20 cellular contexts compared by ENCODE assay signal in the genomic region with DNA sequence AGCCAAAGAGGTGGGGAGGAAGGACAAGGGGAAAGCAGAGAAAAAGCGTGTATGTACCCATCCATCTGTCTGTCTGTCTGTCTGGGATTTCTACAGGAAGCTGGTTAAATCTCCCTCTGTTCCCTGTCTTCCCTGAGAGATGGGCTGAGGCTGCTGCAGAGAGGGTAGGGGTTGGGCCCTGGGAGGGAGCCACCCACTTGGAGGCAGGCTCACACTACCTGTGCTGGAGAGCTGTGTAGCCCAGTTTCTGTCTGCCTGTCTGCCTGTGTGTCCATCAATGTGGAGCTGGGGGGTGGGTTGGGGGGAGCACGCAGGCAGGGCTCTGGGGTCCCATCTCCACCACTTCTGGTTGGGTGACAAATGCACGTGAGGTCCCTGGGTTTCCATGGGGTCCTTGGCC. TPM values are rescaled to one million over a fixed set of nuclear protein-coding genes. Genes with fewer than 3 reads are reported as not detected.
"Had no signal": no experiment of that assay in that cellular context is flagged by ENCODE, and none has a peak within 500 bp of the region (broad histone marks: within the 10 kb centered on the region; RNA-seq: fewer than 3 reads in every experiment).

No MANE protein-coding gene starts in this region.

- H3K4me3 ChIP-seq: body of pancreas, left lung, skin epidermis, testis had no signal

- H3K36me3 Mint-ChIP-seq: activated CD8-positive, alpha-beta memory T cell treated with anti-CD3 and anti-CD28 coated beads, Interleukin-2, amount 10 ng/mL, durations not matched to agents 7 days and 5 days; activated naive CD8-positive, alpha-beta T cell treated with anti-CD3 and anti-CD28 coated beads for 36 hours; type B pancreatic cell had no signal

- H3K9me3 Mint-ChIP-seq: activated CD4-positive, alpha-beta memory T cell treated with anti-CD3 and anti-CD28 coated beads, Interleukin-2, amount 10 ng/mL, durations not matched to agents 7 days and 5 days; activated naive CD8-positive, alpha-beta T cell treated with anti-CD3 and anti-CD28 coated beads for 36 hours; effector memory CD8-positive, alpha-beta T cell; type B pancreatic cell had no signal

- DNase-seq: activated CD4-positive, alpha-beta memory T cell treated with anti-CD3 and anti-CD28 coated beads, Interleukin-2, amount 10 ng/mL, durations not matched to agents 7 days and 5 days; activated CD4-positive, alpha-beta T cell treated with anti-CD3 and anti-CD28 coated beads for 48 hours; activated CD4-positive, CD25-positive, alpha-beta regulatory T cell; activated CD8-positive, alpha-beta memory T cell treated with anti-CD3 and anti-CD28 coated beads, Interleukin-2, amount 10 ng/mL, durations not matched to agents 7 days and 5 days; activated naive CD8-positive, alpha-beta T cell treated with anti-CD3 and anti-CD28 coated beads for 36 hours; amniotic stem cell; body of pancreas; effector memory CD8-positive, alpha-beta T cell; head of caudate nucleus; kidney; left lung; occipital lobe; stimulated activated CD4-positive, alpha-beta T cell treated with anti-CD3 and anti-CD28 coated beads, Interleukin-2, amount 100 ng/mL, for 48 hours; T-helper 1 cell; T-helper 9 cell; testis had no signal

- H3K4me3 Mint-ChIP-seq: activated CD4-positive, alpha-beta memory T cell treated with anti-CD3 and anti-CD28 coated beads, Interleukin-2, amount 10 ng/mL, durations not matched to agents 7 days and 5 days; activated CD8-positive, alpha-beta memory T cell treated with anti-CD3 and anti-CD28 coated beads, Interleukin-2, amount 10 ng/mL, durations not matched to agents 7 days and 5 days; activated naive CD8-positive, alpha-beta T cell treated with anti-CD3 and anti-CD28 coated beads for 36 hours; effector memory CD8-positive, alpha-beta T cell; type B pancreatic cell had no signal

- H3K9me3 ChIP-seq: body of pancreas, left lung, testis had no signal

- ATAC-seq: activated CD8-positive, alpha-beta memory T cell treated with anti-CD3 and anti-CD28 coated beads, Interleukin-2, amount 10 ng/mL, durations not matched to agents 7 days and 5 days; body of pancreas; effector memory CD8-positive, alpha-beta T cell; left lung had no signal

- H3K27me3 ChIP-seq: testis had no signal

- H3K27ac Mint-ChIP-seq: activated CD4-positive, alpha-beta memory T cell treated with anti-CD3 and anti-CD28 coated beads, Interleukin-2, amount 10 ng/mL, durations not matched to agents 7 days and 5 days; activated CD8-positive, alpha-beta memory T cell treated with anti-CD3 and anti-CD28 coated beads, Interleukin-2, amount 10 ng/mL, durations not matched to agents 7 days and 5 days; activated naive CD8-positive, alpha-beta T cell treated with anti-CD3 and anti-CD28 coated beads for 36 hours; effector memory CD8-positive, alpha-beta T cell; type B pancreatic cell had no signal

- H3K36me3 ChIP-seq: left lung had no signal

RNA-seq across cellular contexts. Expression of a gene that starts 29.3 kb away (rescaled TPM):
- total RNA-seq: activated CD4-positive, alpha-beta memory T cell treated with anti-CD3 and anti-CD28 coated beads, Interleukin-2, amount 10 ng/mL, durations not matched to agents 7 days and 5 days; epithelial cell of proximal tubule; lung microvascular endothelial cell had no signal
